ENCODE assay signal across 8 cellular contexts in genomic region chr4:123705419-123705818, GRCh38.
"Had no signal": no experiment of that assay in that cellular context is flagged by ENCODE, and none has a peak within 500 bp of the region (broad histone marks: within the 10 kb centered on the region; RNA-seq: fewer than 3 reads in every experiment).

No MANE protein-coding gene starts in this region.

- H3K27ac Mint-ChIP-seq: GM23338, H9, IgD-negative memory B cell had no signal

- DNase-seq: H9, HCEC 1CT, KG1 had no signal

- H3K4me3 ChIP-seq: GM23338 had no signal

- H3K27ac ChIP-seq: HL-60 had no signal

- FAIRE-seq: H1, H54 had no signal

- H3K4me3 Mint-ChIP-seq: GM23338, H9, IgD-negative memory B cell had no signal

- H3K4me2 ChIP-seq: GM23338 had no signal

- H3K4me1 Mint-ChIP-seq: IgD-negative memory B cell had no signal

- ATAC-seq: GM23338 had no signal

- H2AFZ ChIP-seq: GM23338 had no signal
